ENCODE assay signal across 8 cellular contexts in the genomic region with DNA sequence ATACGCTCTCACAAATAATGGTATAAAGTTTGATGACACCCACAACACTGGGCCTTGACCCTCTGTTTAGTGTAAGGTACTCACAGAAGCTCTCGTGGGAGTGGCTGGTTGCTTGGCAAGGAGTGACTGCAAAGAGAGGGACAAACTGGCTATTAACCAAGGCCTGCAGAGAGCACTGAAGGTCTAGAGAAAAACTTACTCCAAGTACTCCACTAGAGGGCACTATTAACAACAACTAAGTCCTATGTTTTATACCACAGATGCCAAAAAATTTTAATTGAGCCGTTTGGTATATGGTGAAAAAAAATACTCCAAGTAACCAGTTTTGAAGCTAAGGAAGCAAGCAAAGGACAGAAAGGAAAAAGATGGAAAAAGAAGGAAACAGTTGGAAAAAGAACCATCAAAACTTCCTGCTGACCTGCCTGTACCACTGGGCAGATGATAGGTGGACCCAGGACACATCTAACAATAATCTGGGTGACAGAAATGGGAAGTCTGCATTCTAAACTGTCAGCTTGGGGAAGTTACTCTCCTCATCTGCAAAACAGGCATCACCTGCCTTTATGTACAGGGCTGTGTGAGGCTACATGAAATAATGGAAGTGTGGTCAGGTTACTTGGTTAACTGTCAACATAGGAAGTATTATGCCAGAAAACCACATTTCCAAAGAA. TPM values are rescaled to one million over a fixed set of nuclear protein-coding genes. Genes with fewer than 3 reads are reported as not detected.
DNase-seq lines count a peak whose midpoint lies in the region; ATAC-seq and TF ChIP-seq lines count a peak whose summit lies in the region.

No MANE protein-coding gene starts in this region.

- no peaks in the 10 kb centered on the region for H3K9me2 ChIP-seq in OCI-LY7 (ENCODE audit: insufficient read depth, low read length)

- no peak for TF ChIP-seq POLR2A in transverse colon (IDR thresholded peaks at IDR 0.05)

- TF ChIP-seq EP300 in transverse colon (IDR thresholded peaks at IDR 0.05; ENCODE audit: low read depth), result no peak

- H3K36me3 ChIP-seq in HUES6 (ENCODE audit: control insufficient read depth, insufficient read depth, low read length), result peaks cover 98% of the 10 kb centered on the region
- H3K36me3 ChIP-seq in OCI-LY7 (ENCODE audit: insufficient read depth, low read length), result peaks cover 93% of the 10 kb centered on the region
- H3K36me3 ChIP-seq in transverse colon, result peaks cover 0 to 75% (median 32%) of the 10 kb centered on the region in 4 donors

- intact Hi-C loops in OCI-LY7 (cut with micrococcal nuclease; ENCODE audit: unreplicated experiment) (loop anchor here (1.0 to 10.0 kb wide), 2 partner anchors 139 to 323 kb away; no protein-coding TSS in a partner anchor), transverse colon (cut with DNase I; ENCODE audit: low total_unique reads) (loop anchor here (10.0 kb wide), 1 partner anchor 137 kb away; no protein-coding TSS in a partner anchor)

- CTCF ChIA-PET in OCI-LY7 (lab: Charles Lee; ENCODE audit: unreplicated experiment), result interaction anchor here (0.7 to 0.9 kb wide), 2 partner anchors 9 to 140 kb away, joined by 3 read pairs; no protein-coding TSS in a partner anchor

- DNase-seq in ELF-1 (ENCODE audit: low read depth, low spot score) (peak; percentile 31), OCI-LY7 (ENCODE audit: low spot score) (peak; percentile 74), cerebellar cortex (ENCODE audit: low spot score) (peak; percentile 91), kidney tubule cell (ENCODE audit: low spot score) (peak; percentile 60), transverse colon (peak; percentile 22)

- BruUV-seq in OCI-LY7 (replicated peaks; lab: Mats Ljungman, UMichigan), result no TSS peak

- no peak overlapping the region for H2AFZ ChIP-seq in OCI-LY7 (ENCODE audit: low read length)

- H3K4me1 ChIP-seq in HUES6 (ENCODE audit: control insufficient read depth, insufficient read depth, low read length) (no peaks in the 10 kb centered on the region), OCI-LY7 (ENCODE audit: insufficient read depth, low read length, poor library complexity, severe bottlenecking) (no peaks in the 10 kb centered on the region), transverse colon (peaks cover 0 to 12% (median 2%) of the 10 kb centered on the region in 4 donors)

- in situ Hi-C loops in transverse colon (cut with MboI; ENCODE audit: low pct_ligation_motif_present in 1 of 4, low pct_unique_long_range_greater_than_20kb in 1 of 4, low sequenced_read_pairs in 3 of 4), result no loop called here

- TF ChIP-seq CTCF in OCI-LY7 (conservative IDR thresholded peaks at IDR 0.05; ENCODE audit: low read length) (peak; percentile 89), transverse colon (IDR thresholded peaks at IDR 0.05) (peak; percentile 64 to 74 (median 68))

- H3K27ac ChIP-seq in HUES6 (ENCODE audit: low read depth, low read length) (peak overlapping the region; percentile 18; the same call in 1 of the 2 replicates), OCI-LY7 (ENCODE audit: low read depth, low read length, poor library complexity, severe bottlenecking) (peak overlapping the region; percentile 0), transverse colon (peak overlapping the region in 1 of 4 donors; percentile 10)

- H3K9ac ChIP-seq in HUES6 (ENCODE audit: low read length), result no peak overlapping the region

- H3K27me3 ChIP-seq in HUES6 (ENCODE audit: control insufficient read depth, insufficient read depth, low read length) (no peaks in the 10 kb centered on the region), transverse colon (no peaks in the 10 kb centered on the region)

- no peak overlapping the region for H3K4me3 ChIP-seq in HUES6 (ENCODE audit: low read depth, low read length)
- no peak overlapping the region for H3K4me3 ChIP-seq in OCI-LY7 (ENCODE audit: low read depth, low read length, poor library complexity, severe bottlenecking)
- H3K4me3 ChIP-seq in transverse colon, result no peak overlapping the region

- no peak overlapping the region for H3K4me2 ChIP-seq in OCI-LY7 (ENCODE audit: low read length)

- H3K9me3 ChIP-seq in HUES6 (ENCODE audit: control insufficient read depth, insufficient read depth, low read depth, low read length) (no peaks in the 10 kb centered on the region), OCI-LY7 (ENCODE audit: low read length) (no peaks in the 10 kb centered on the region), transverse colon (no peaks in the 10 kb centered on the region)

- POLR2A ChIA-PET in OCI-LY7 (lab: Charles Lee), result no interaction called here

- H3K79me2 ChIP-seq in OCI-LY7 (ENCODE audit: insufficient read depth, low read depth, low read length), result no peaks in the 10 kb centered on the region

- WGBS in transverse colon (ENCODE audit: low coverage in 1 of 2), 2 donors, result 31 to 33% methylated on average over 3 of the region's 3 CpGs

- no peak for ATAC-seq in GM19023 (IDR thresholded peaks at IDR 0.05; ENCODE audit: unreplicated experiment)
- no peak for ATAC-seq in GM18511 (IDR thresholded peaks at IDR 0.05; ENCODE audit: unreplicated experiment)

- no peaks in the 10 kb centered on the region for H4K20me1 ChIP-seq in OCI-LY7 (ENCODE audit: insufficient read depth, low read length)

RNA-seq across cellular contexts. Expression of a gene that starts 23.2 kb away (rescaled TPM):
- 48.4 and 48.9 TPM in 2 replicates for total RNA-seq in OCI-LY7 (2014; rRNA removed; shearing (Covaris generic))
- total RNA-seq in OCI-LY7 (2022) (62.4 and 64.0 TPM in 2 replicates), transverse colon (100 to 1,000 TPM; 199 to 393 (median 284) TPM)

RNA-seq across cellular contexts. Expression of a gene that starts 31.7 kb away (rescaled TPM):
- total RNA-seq in OCI-LY7 (2014; rRNA removed; shearing (Covaris generic)), result 0.03 TPM in 1 of 2 replicates, not detected in the other
- 0.76 and 1.3 TPM in 2 replicates for total RNA-seq in OCI-LY7 (2022)
- total RNA-seq in transverse colon, result 100 to 1,000 TPM in 3 of 4 donors, 10 to 100 TPM in 1; 77.0 to 167 (median 163) TPM

Comparison
In these comparisons a context has a peak if more than half of its experiments do, and no peak if none do; other contexts are left out.
1. DNase-seq: peak in every context shown above with its lines; median percentile 91 in cerebellar cortex; 74 in OCI-LY7; 60 in kidney tubule cell; 31 in ELF-1; 22 in transverse colon.
2. RNA of a gene that starts 31.7 kb away (total RNA-seq): 77.0 to 167 TPM in transverse colon; 0.03 to 1.3 TPM in OCI-LY7; every median in the first group is over 10 times any median in the second.